10 cellular contexts compared by ENCODE assay signal in the genomic region with DNA sequence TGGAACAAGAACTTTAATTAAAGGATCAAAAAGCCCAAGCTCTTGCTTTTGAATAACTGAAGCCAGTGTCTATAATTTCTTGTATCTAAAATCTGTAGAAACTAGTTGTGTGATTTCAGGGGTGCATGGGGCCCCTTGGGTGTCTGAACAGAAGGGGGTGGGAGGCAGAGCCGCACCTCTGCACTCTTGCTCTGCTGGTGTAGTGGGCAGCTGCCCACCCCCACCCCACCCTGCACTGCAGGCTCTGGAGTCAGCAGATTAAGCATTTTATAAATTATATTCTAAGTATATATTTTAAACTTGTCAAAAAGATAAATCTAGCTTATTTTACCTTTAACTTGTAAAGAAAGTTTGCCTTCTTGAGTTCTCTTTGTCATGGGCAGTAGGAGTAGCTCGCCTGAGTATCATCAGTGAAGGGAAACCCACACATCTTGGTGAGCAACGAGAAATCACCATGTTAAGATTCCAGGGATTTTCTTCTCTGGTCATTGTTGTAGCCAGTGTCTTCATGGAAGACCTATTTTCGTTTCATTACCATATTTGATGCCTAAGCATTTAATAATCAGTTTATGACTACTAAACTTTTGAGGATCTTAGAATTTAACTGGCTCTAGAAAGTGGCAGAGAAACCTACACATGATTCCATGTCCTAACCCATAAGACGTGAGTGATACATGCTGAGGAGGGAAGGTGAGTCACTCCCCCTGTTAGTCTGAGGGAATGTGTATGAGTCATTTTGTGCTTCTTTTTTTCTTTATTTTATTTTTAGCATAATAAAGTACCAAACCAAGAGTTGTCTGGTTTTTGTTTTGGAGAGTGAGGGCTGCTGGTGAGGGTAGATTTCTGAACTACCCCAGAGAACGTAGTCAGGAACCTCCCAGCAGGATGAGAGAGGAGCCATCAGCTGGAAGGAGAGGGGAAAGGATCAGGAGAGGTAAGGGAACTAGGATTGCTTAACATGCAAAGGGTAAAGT. TPM values are rescaled to one million over a fixed set of nuclear protein-coding genes. Genes with fewer than 3 reads are reported as not detected.
A peak's percentile ranks its signal among the peaks of the same experiment; 100 is the strongest.
DNase-seq lines count a peak whose midpoint lies in the region; ATAC-seq and TF ChIP-seq lines count a peak whose summit lies in the region.
"Had no signal": no experiment of that assay in that cellular context is flagged by ENCODE, and none has a peak within 500 bp of the region (broad histone marks: within the 10 kb centered on the region; RNA-seq: fewer than 3 reads in every experiment).

No MANE protein-coding gene starts in this region.

- 34 to 45% (median 36%) methylated on average over 6 of the region's 6 CpGs for WGBS in adrenal gland, 4 donors

- no peak for TF ChIP-seq POLR2A in adrenal gland (IDR thresholded peaks at IDR 0.05)

- intact Hi-C loops in adrenal gland (cut with DNase I), result no loop called here

- H3K36me3 ChIP-seq in HUES48 (ENCODE audit: control insufficient read depth, insufficient read depth, low read length) (no peaks in the 10 kb centered on the region), adrenal gland (replicated peaks in 1 of 2) (no peaks in the 10 kb centered on the region)

- H3K4me1 ChIP-seq in HUES48 (ENCODE audit: control insufficient read depth, insufficient read depth, low read length), result no peaks in the 10 kb centered on the region
- peaks cover 0 to 6% of the 10 kb centered on the region in 2 donors for H3K4me1 ChIP-seq in adrenal gland (replicated peaks in 1 of 2)

- H3K27me3 ChIP-seq in HUES48 (ENCODE audit: control insufficient read depth, insufficient read depth, low read length) (no peaks in the 10 kb centered on the region), adrenal gland (no peaks in the 10 kb centered on the region)

- no peak overlapping the region for H3K4me3 ChIP-seq in HUES48 (ENCODE audit: low read depth, low read length)
- no peak overlapping the region for H3K4me3 ChIP-seq in adrenal gland

- DNase-seq in EH (ENCODE audit: low read depth) (peak; percentile 93), adrenal gland (peak in 4 of 7 donors; percentile 44 to 64 (median 54)), non-pigmented ciliary epithelial cell (ENCODE audit: low read depth) (peak; percentile 75), COLO668 (lab: John Stamatoyannopoulos, UW; ENCODE audit: unreplicated experiment) (no peak), NCI-H510A (lab: John Stamatoyannopoulos, UW) (no peak), NCI-H345 treated with DMSO at 0.1 percent for 48 hours (lab: John Stamatoyannopoulos, UW; ENCODE audit: unreplicated experiment) (no peak)

- peak; percentile 61 for ATAC-seq in GM21447 (IDR thresholded peaks at IDR 0.05; ENCODE audit: unreplicated experiment)

- no peak for TF ChIP-seq CTCF in adrenal gland (IDR thresholded peaks at IDR 0.05)

- H3K27ac ChIP-seq in HUES48 (ENCODE audit: low read depth, low read length), result peak overlapping the region; percentile 73
- H3K27ac ChIP-seq in adrenal gland, result peak overlapping the region in 1 of 5 donors; percentile 52

- H3K9ac ChIP-seq in HUES48 (ENCODE audit: low read depth, low read length), result no peak overlapping the region

- H3K9me3 ChIP-seq in HUES48 (ENCODE audit: control insufficient read depth, insufficient read depth, low read length) (no peaks in the 10 kb centered on the region), adrenal gland (replicated peaks in 1 of 3) (no peaks in the 10 kb centered on the region)

RNA-seq across cellular contexts. Expression of a gene that starts 7.7 kb away (rescaled TPM):
- under 1 TPM in 1 of 8 donors, not detected in 7; 0.18 TPM for total RNA-seq in adrenal gland
- under 1 TPM in 2 of 3 donors, not detected in 1; 0.03 to 0.16 TPM for polyA plus RNA-seq in adrenal gland
- total RNA-seq: lung microvascular endothelial cell, NCI-H460 had no signal

RNA-seq across cellular contexts. Expression of a gene that starts 35.7 kb away (rescaled TPM):
- total RNA-seq in adrenal gland, result 100 to 1,000 TPM; 106 to 310 (median 207) TPM
- 100 to 1,000 TPM; 252 to 342 (median 274) TPM for polyA plus RNA-seq in adrenal gland

Comparison
In these comparisons a context has a peak if more than half of its experiments do, and no peak if none do; other contexts are left out.
1. DNase-seq: peak in EH (single experiment), adrenal gland (4 of 7) and non-pigmented ciliary epithelial cell (single experiment); none in COLO668 (single experiment), NCI-H510A (single experiment) and NCI-H345 treated with DMSO at 0.1 percent for 48 hours (single experiment).